In the genomic region with DNA sequence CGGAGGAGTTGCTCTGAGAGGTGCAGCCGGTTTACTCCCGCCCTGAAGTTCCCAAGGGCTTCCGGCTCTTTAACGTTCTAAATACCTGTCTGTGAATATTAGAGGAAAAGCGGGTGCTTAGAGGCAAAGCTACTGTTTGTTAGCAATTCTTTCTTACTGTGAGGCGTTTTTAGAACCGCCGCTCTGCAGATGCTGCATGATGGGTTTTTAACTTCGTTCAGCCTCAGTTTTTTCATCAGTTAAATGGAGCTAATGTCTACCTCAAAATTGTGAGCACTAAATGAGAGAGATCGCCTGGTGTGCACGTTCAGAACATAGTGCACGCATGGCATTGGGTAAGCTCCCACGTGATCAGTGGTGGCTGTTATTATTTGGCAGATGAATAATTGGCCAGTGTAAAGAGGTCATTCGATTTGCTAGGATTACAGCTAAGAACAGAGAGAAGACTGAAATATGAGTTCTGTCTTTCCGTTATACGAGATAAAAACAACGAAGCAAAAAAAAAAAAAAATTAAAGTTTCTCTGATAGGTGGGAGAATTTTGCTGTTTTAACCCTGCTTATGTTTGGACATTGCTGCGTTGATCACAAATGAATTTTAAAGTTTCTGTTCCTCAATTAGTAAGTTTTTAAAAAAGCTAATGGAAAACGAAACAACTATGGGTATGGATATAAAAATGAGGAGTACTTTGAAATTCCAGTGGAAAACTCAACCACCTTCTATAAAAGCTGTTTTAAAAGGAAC, we compare ENCODE assay signal across 8 cellular contexts. TPM values are rescaled to one million over a fixed set of nuclear protein-coding genes. Genes with fewer than 3 reads are reported as not detected.
DNase-seq lines count a peak whose midpoint lies in the region; ATAC-seq and TF ChIP-seq lines count a peak whose summit lies in the region.

No MANE protein-coding gene starts in this region.

- H3K79me2 ChIP-seq in DND-41 (ENCODE audit: insufficient read depth, low read length) (peaks cover 23% of the 10 kb centered on the region), OCI-LY7 (ENCODE audit: insufficient read depth, low read depth, low read length) (peaks cover 27% of the 10 kb centered on the region; the same call in 1 of the 2 replicates)

- peaks cover 31% of the 10 kb centered on the region for H3K4me1 Mint-ChIP-seq in activated naive CD4-positive, alpha-beta T cell treated with anti-CD3 and anti-CD28 coated beads for 36 hours (ENCODE audit: low read depth)
- H3K4me1 Mint-ChIP-seq in progenitor cell of endocrine pancreas (ENCODE audit: low read depth) = peaks cover 13% of the 10 kb centered on the region

- H3K9me3 ChIP-seq in DND-41 (ENCODE audit: insufficient read depth, low read length, severe bottlenecking) (no peaks in the 10 kb centered on the region), OCI-LY7 (ENCODE audit: low read length) (no peaks in the 10 kb centered on the region)

- H3K4me1 ChIP-seq in DND-41 (ENCODE audit: insufficient read depth, low read length) (peaks cover 25% of the 10 kb centered on the region), OCI-LY7 (ENCODE audit: insufficient read depth, low read length, poor library complexity, severe bottlenecking) (peaks cover 35% of the 10 kb centered on the region)

- intact Hi-C loops in OCI-LY7 (cut with micrococcal nuclease; ENCODE audit: unreplicated experiment) = loop anchor here (2.0 to 10.0 kb wide), 3 partner anchors 134 to 1380 kb away; no protein-coding TSS in a partner anchor
- intact Hi-C loops in activated naive CD4-positive, alpha-beta T cell treated with anti-CD3 and anti-CD28 coated beads for 36 hours (cut with micrococcal nuclease) = loop anchor here (1.0 to 10.0 kb wide), 16 partner anchors 91 to 1706 kb away; no protein-coding TSS in a partner anchor

- DNase-seq in DND-41 (no peak), HUDEP-2 (lab: John Stamatoyannopoulos, UW; ENCODE audit: unreplicated experiment in 76 of 76) (peak in 70 of 76 experiments; percentile 64 to 96 (median 86)), OCI-LY7 (ENCODE audit: low spot score) (peak; percentile 88), glomerular endothelial cell (ENCODE audit: extremely low read depth, low read depth, low spot score) (peak; percentile 71), progenitor cell of endocrine pancreas (ENCODE audit: low spot score, unreplicated experiment) (no peak), superior temporal gyrus (ENCODE audit: extremely low spot score) (no peak)
- DNase-seq in activated naive CD4-positive, alpha-beta T cell treated with anti-CD3 and anti-CD28 coated beads for 36 hours = peak; percentile 75

- H3K27ac Mint-ChIP-seq in activated naive CD4-positive, alpha-beta T cell treated with anti-CD3 and anti-CD28 coated beads for 36 hours = peak overlapping the region; percentile 93
- H3K27ac Mint-ChIP-seq in progenitor cell of endocrine pancreas = peak overlapping the region; percentile 92

- H3K4me3 Mint-ChIP-seq in activated naive CD4-positive, alpha-beta T cell treated with anti-CD3 and anti-CD28 coated beads for 36 hours = peak overlapping the region; percentile 97
- H3K4me3 Mint-ChIP-seq in progenitor cell of endocrine pancreas (ENCODE audit: low read depth) = peak overlapping the region; percentile 96

- ATAC-seq in DND-41 (ENCODE audit: insufficient read depth, low read depth) = peak; percentile 55
- peak; percentile 65 for ATAC-seq in GM21528 (IDR thresholded peaks at IDR 0.05; ENCODE audit: low FRiP score, unreplicated experiment)

- POLR2A ChIA-PET in OCI-LY7 (lab: Charles Lee) = interaction anchor here (0.5 to 3.4 kb wide), 33 partner anchors 7 to 1960 kb away, joined by 3 to 14 read pairs (median 4); no protein-coding TSS in a partner anchor

- H3K27ac ChIP-seq in DND-41 (ENCODE audit: low read length) = peak overlapping the region; percentile 97
- peak overlapping the region; percentile 89 for H3K27ac ChIP-seq in OCI-LY7 (ENCODE audit: low read depth, low read length, poor library complexity, severe bottlenecking)

- H4K20me1 ChIP-seq in DND-41 (ENCODE audit: insufficient read depth, low read length) = no peaks in the 10 kb centered on the region
- no peaks in the 10 kb centered on the region for H4K20me1 ChIP-seq in OCI-LY7 (ENCODE audit: insufficient read depth, low read length)

- H3K9me3 Mint-ChIP-seq in activated naive CD4-positive, alpha-beta T cell treated with anti-CD3 and anti-CD28 coated beads for 36 hours = no peaks in the 10 kb centered on the region
- H3K9me3 Mint-ChIP-seq in progenitor cell of endocrine pancreas (ENCODE audit: low read depth) = no peaks in the 10 kb centered on the region

- peak overlapping the region; percentile 95 for H2AFZ ChIP-seq in DND-41 (ENCODE audit: low read depth, low read length)
- H2AFZ ChIP-seq in OCI-LY7 (ENCODE audit: low read length) = peak overlapping the region; percentile 77

- H3K4me3 ChIP-seq in DND-41 (ENCODE audit: low read depth in 1 of 2, low read length in 2 of 2) = peak overlapping the region; percentile 35 to 87; a peak in 3 of 4 replicates
- peak overlapping the region; percentile 69 for H3K4me3 ChIP-seq in OCI-LY7 (ENCODE audit: low read depth, low read length, poor library complexity, severe bottlenecking)

- no peaks in the 10 kb centered on the region for H3K27me3 ChIP-seq in DND-41 (ENCODE audit: insufficient read depth, low read length, poor library complexity)

- H3K9me2 ChIP-seq in OCI-LY7 (ENCODE audit: insufficient read depth, low read length) = no peaks in the 10 kb centered on the region

- TSS peak; percentile 97 for BruUV-seq in OCI-LY7 (replicated peaks; lab: Mats Ljungman, UMichigan)

- H3K27me3 Mint-ChIP-seq in activated naive CD4-positive, alpha-beta T cell treated with anti-CD3 and anti-CD28 coated beads for 36 hours (ENCODE audit: low read depth) = no peaks in the 10 kb centered on the region
- no peaks in the 10 kb centered on the region for H3K27me3 Mint-ChIP-seq in progenitor cell of endocrine pancreas

- H3K36me3 Mint-ChIP-seq in activated naive CD4-positive, alpha-beta T cell treated with anti-CD3 and anti-CD28 coated beads for 36 hours (ENCODE audit: low read depth) = peaks cover 19% of the 10 kb centered on the region
- H3K36me3 Mint-ChIP-seq in progenitor cell of endocrine pancreas (ENCODE audit: insufficient read depth) = peaks cover 9% of the 10 kb centered on the region

- peak overlapping the region; percentile 90 for H3K9ac ChIP-seq in DND-41 (ENCODE audit: low read depth, low read length)

- H3K36me3 ChIP-seq in DND-41 (ENCODE audit: insufficient read depth, low read length) = peaks cover 22% of the 10 kb centered on the region
- peaks cover 29% of the 10 kb centered on the region for H3K36me3 ChIP-seq in OCI-LY7 (ENCODE audit: insufficient read depth, low read length)

- TF ChIP-seq CTCF in DND-41 (IDR thresholded peaks at IDR 0.05; ENCODE audit: borderline replicate concordance, extremely low read depth, low read length, poor library complexity, severe bottlenecking) = no peak
- TF ChIP-seq CTCF in OCI-LY7 (conservative IDR thresholded peaks at IDR 0.05; ENCODE audit: low read length) = no peak
- no peak for TF ChIP-seq CTCF in progenitor cell of endocrine pancreas (IDR thresholded peaks at IDR 0.05; ENCODE audit: unreplicated experiment)

- H3K4me2 ChIP-seq in DND-41 (ENCODE audit: insufficient read depth, low read length) = peak overlapping the region; percentile 76
- peak overlapping the region; percentile 75 for H3K4me2 ChIP-seq in OCI-LY7 (ENCODE audit: low read length)

- CTCF ChIA-PET in OCI-LY7 (lab: Charles Lee; ENCODE audit: unreplicated experiment) = interaction anchor here (1.8 kb wide), 1 partner anchor 13 kb away, joined by 4 read pairs; no protein-coding TSS in a partner anchor
- CTCF ChIA-PET in activated naive CD4-positive, alpha-beta T cell treated with anti-CD3 and anti-CD28 coated beads for 36 hours (lab: Charles Lee) = interaction anchor here (0.5 to 3.5 kb wide), 13 partner anchors 11 to 639 kb away, joined by 4 to 47 read pairs (median 5); no protein-coding TSS in a partner anchor

RNA-seq across cellular contexts. Expression of a gene that starts 0.7 kb away (rescaled TPM):
- 33.0 and 34.8 TPM in 2 replicates for total RNA-seq in OCI-LY7 (2014; rRNA removed; shearing (Covaris generic))
- 52.8 and 62.8 TPM in 2 replicates for total RNA-seq in OCI-LY7 (2022)
- total RNA-seq in activated naive CD4-positive, alpha-beta T cell treated with anti-CD3 and anti-CD28 coated beads for 36 hours = 10 to 100 TPM; 38.7 to 45.3 TPM
- 17.9 and 19.3 TPM in 2 replicates for total RNA-seq in glomerular endothelial cell
- 33.2 and 37.4 TPM in 2 replicates for total RNA-seq in progenitor cell of endocrine pancreas

RNA-seq across cellular contexts. Expression of a gene that starts 51.1 kb away (rescaled TPM):
- total RNA-seq in OCI-LY7 (2014; rRNA removed; shearing (Covaris generic)) = not detected in 2 replicates
- total RNA-seq in OCI-LY7 (2022) (not detected in 2 replicates), glomerular endothelial cell (not detected in 2 replicates), progenitor cell of endocrine pancreas (not detected in 2 replicates)
- total RNA-seq in activated naive CD4-positive, alpha-beta T cell treated with anti-CD3 and anti-CD28 coated beads for 36 hours = not detected

Comparison
In these comparisons a context has a peak if more than half of its experiments do, and no peak if none do; other contexts are left out.
1. DNase-seq: peak in HUDEP-2 (70 of 76), OCI-LY7 (single experiment), activated naive CD4-positive, alpha-beta T cell treated with anti-CD3 and anti-CD28 coated beads for 36 hours (single experiment) and glomerular endothelial cell (single experiment); none in DND-41 (single experiment), progenitor cell of endocrine pancreas (single experiment) and superior temporal gyrus (single experiment).